In the genomic region with DNA sequence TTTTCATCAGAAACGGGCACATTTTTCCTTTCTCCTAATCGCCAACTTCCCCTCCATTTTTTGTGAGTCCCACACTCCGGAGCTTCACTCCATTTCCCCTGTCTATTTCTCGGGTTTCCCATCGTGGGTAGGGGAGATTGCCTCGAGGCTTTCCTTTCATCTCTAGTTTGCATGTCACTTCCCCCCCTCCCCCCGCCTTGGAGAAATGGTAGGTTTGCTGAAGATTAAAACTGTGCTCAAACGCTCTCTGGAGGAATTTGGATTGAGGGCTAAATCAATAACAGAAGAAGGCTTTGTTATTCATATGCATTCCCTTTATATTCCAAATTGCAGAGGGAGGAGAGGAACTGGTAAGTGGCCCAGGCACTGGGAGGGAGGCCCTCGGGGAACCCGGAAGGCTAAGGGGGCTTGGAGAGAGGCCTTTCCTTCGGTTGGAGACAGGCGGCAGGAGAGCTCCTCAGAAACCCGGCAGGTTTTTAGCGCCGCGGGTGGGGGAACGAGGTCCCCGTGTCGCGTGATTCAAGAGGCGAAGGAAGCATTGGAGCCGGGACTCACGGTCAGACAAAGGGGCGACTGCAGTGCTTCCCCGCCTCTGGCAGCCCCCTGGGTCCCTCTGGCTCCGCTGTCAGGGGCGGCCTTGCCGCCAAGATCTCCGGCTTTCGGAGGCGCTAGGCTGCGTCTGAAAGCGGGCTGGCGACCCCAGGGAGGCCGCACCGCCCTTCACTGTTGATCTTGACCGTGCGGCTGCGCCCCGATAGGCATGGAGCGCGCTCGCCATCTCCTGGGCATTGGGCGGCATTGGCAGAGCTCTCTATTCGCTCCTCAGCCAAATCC, we compare ENCODE assay signal across 1 cellular context.
TF ChIP-seq lines count a peak whose summit lies in the region.

No MANE protein-coding gene starts in this region.

TF ChIP-seq in HepG2, 621 proteins besides CTCF, POLR2A, EP300 and RAD21 (continued from another document and continues in another):
- TF ChIP-seq, protein P1, sequence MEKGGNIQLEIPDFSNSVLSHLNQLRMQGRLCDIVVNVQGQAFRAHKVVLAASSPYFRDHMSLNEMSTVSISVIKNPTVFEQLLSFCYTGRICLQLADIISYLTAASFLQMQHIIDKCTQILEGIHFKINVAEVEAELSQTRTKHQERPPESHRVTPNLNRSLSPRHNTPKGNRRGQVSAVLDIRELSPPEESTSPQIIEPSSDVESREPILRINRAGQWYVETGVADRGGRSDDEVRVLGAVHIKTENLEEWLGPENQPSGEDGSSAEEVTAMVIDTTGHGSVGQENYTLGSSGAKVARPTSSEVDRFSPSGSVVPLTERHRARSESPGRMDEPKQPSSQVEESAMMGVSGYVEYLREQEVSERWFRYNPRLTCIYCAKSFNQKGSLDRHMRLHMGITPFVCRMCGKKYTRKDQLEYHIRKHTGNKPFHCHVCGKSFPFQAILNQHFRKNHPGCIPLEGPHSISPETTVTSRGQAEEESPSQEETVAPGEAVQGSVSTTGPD (CRISPR knock-in tag; IDR thresholded peaks at IDR 0.05), result no peak
- TF ChIP-seq SRSF4 (IDR thresholded peaks at IDR 0.05; ENCODE audit: low read depth, low read length, poor library complexity, severe bottlenecking) (no peak), PAX8 (CRISPR knock-in tag; IDR thresholded peaks at IDR 0.05; ENCODE audit: borderline replicate concordance) (no peak), MIXL1 (CRISPR knock-in tag; IDR thresholded peaks at IDR 0.05) (no peak), HNF4G (IDR thresholded peaks at IDR 0.05; ENCODE audit: borderline replicate concordance, low read depth, low read length) (no peak), HNF4G (CRISPR knock-in tag; IDR thresholded peaks at IDR 0.05; ENCODE audit: borderline replicate concordance, low read depth) (no peak), FOXO1 (CRISPR knock-in tag; IDR thresholded peaks at IDR 0.05) (peak; percentile 60), MXD4 (CRISPR knock-in tag; IDR thresholded peaks at IDR 0.05) (no peak), HNRNPK (IDR thresholded peaks at IDR 0.05; ENCODE audit: low read depth, low read length, poor library complexity, severe bottlenecking) (no peak), ZNF124 (CRISPR knock-in tag; IDR thresholded peaks at IDR 0.05) (no peak), MAFK (conservative IDR thresholded peaks at IDR 0.05 in 1 of 2, IDR thresholded peaks at IDR 0.05 in 1 of 2; ENCODE audit: low read length in 2 of 2) (no peak), ZNF563 (CRISPR knock-in tag; IDR thresholded peaks at IDR 0.05) (no peak), HES4 (CRISPR knock-in tag; IDR thresholded peaks at IDR 0.05; ENCODE audit: borderline replicate concordance) (no peak), POLR2AphosphoS2 (IDR thresholded peaks at IDR 0.05; ENCODE audit: low read depth, low read length) (no peak), DPF2 (CRISPR knock-in tag; IDR thresholded peaks at IDR 0.05; ENCODE audit: borderline replicate concordance, low read depth) (no peak), RNF2 (conservative IDR thresholded peaks at IDR 0.05; ENCODE audit: low read depth) (peak; percentile 78), ZNF737 (CRISPR knock-in tag; IDR thresholded peaks at IDR 0.05; ENCODE audit: borderline replicate concordance) (no peak), ZMYM2 (CRISPR knock-in tag; IDR thresholded peaks at IDR 0.05) (no peak), FOSL1 (CRISPR knock-in tag; IDR thresholded peaks at IDR 0.05; ENCODE audit: borderline replicate concordance) (no peak), PHF5A (CRISPR knock-in tag; IDR thresholded peaks at IDR 0.05; ENCODE audit: low read depth, unreplicated experiment) (no peak), RAD51 (IDR thresholded peaks at IDR 0.05; ENCODE audit: borderline replicate concordance) (no peak), HIVEP1 (CRISPR knock-in tag; IDR thresholded peaks at IDR 0.05) (peak; percentile 54), SATB2 (CRISPR knock-in tag; IDR thresholded peaks at IDR 0.05) (no peak), KDM6A (CRISPR knock-in tag; IDR thresholded peaks at IDR 0.05; ENCODE audit: low read depth) (no peak), SNAI1 (CRISPR knock-in tag; IDR thresholded peaks at IDR 0.05; ENCODE audit: borderline replicate concordance) (no peak), NFYB (CRISPR knock-in tag; IDR thresholded peaks at IDR 0.05) (no peak), EED (CRISPR knock-in tag; IDR thresholded peaks at IDR 0.05) (peak; percentile 94), MED8 (CRISPR knock-in tag; IDR thresholded peaks at IDR 0.05; ENCODE audit: insufficient replicate concordance) (no peak), ZNF317 (CRISPR knock-in tag; IDR thresholded peaks at IDR 0.05) (no peak), ZNF224 (CRISPR knock-in tag; IDR thresholded peaks at IDR 0.05) (no peak; the same call in 1 of the 2 replicates), ZNF850 (CRISPR knock-in tag; conservative IDR thresholded peaks at IDR 0.05) (no peak), ZNF431 (CRISPR knock-in tag; IDR thresholded peaks at IDR 0.05; ENCODE audit: borderline replicate concordance, low read depth) (no peak), CENPX (CRISPR knock-in tag; IDR thresholded peaks at IDR 0.05) (no peak), RXRA (CRISPR knock-in tag; IDR thresholded peaks at IDR 0.05) (peak; percentile 79), NFKBIZ (CRISPR knock-in tag; IDR thresholded peaks at IDR 0.05) (no peak), ZNF292 (CRISPR knock-in tag; IDR thresholded peaks at IDR 0.05; ENCODE audit: borderline replicate concordance, low read depth) (no peak), RFXANK (CRISPR knock-in tag; IDR thresholded peaks at IDR 0.05) (no peak), ZNF780A (CRISPR knock-in tag; IDR thresholded peaks at IDR 0.05) (no peak), TEAD3 (CRISPR knock-in tag; optimal IDR thresholded peaks at IDR 0.05; ENCODE audit: borderline replicate concordance) (peak; percentile 49), NCOA1 (CRISPR knock-in tag; IDR thresholded peaks at IDR 0.05) (no peak), NBN (conservative IDR thresholded peaks at IDR 0.05) (no peak), ZNF746 (CRISPR knock-in tag; IDR thresholded peaks at IDR 0.05) (no peak), GABPB1 (CRISPR knock-in tag; IDR thresholded peaks at IDR 0.05) (peak; percentile 64; the same call in 1 of the 2 replicates)
- TF ChIP-seq, protein P2, sequence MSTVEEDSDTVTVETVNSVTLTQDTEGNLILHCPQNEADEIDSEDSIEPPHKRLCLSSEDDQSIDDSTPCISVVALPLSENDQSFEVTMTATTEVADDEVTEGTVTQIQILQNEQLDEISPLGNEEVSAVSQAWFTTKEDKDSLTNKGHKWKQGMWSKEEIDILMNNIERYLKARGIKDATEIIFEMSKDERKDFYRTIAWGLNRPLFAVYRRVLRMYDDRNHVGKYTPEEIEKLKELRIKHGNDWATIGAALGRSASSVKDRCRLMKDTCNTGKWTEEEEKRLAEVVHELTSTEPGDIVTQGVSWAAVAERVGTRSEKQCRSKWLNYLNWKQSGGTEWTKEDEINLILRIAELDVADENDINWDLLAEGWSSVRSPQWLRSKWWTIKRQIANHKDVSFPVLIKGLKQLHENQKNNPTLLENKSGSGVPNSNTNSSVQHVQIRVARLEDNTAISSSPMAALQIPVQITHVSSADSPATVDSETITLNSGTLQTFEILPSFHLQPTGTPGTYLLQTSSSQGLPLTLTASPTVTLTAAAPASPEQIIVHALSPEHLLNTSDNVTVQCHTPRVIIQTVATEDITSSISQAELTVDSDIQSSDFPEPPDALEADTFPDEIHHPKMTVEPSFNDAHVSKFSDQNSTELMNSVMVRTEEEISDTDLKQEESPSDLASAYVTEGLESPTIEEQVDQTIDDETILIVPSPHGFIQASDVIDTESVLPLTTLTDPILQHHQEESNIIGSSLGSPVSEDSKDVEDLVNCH (CRISPR knock-in tag; IDR thresholded peaks at IDR 0.05), result no peak
- TF ChIP-seq, protein P3, sequence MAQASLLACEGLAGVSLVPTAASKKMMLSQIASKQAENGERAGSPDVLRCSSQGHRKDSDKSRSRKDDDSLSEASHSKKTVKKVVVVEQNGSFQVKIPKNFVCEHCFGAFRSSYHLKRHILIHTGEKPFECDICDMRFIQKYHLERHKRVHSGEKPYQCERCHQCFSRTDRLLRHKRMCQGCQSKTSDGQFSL (CRISPR knock-in tag; IDR thresholded peaks at IDR 0.05), result no peak
- TF ChIP-seq, protein P4, sequence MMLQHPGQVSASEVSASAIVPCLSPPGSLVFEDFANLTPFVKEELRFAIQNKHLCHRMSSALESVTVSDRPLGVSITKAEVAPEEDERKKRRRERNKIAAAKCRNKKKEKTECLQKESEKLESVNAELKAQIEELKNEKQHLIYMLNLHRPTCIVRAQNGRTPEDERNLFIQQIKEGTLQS (CRISPR knock-in tag; IDR thresholded peaks at IDR 0.05), result 0 out of 2 replicates have a peak, but pooled peaks have one; percentile 32
- TF ChIP-seq, protein P5, sequence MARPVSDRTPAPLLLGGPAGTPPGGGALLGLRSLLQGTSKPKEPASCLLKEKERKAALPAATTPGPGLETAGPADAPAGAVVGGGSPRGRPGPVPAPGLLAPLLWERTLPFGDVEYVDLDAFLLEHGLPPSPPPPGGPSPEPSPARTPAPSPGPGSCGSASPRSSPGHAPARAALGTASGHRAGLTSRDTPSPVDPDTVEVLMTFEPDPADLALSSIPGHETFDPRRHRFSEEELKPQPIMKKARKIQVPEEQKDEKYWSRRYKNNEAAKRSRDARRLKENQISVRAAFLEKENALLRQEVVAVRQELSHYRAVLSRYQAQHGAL (CRISPR knock-in tag; IDR thresholded peaks at IDR 0.05; ENCODE audit: not compliant biosample characterization), result no peak
- TF ChIP-seq, protein P6, sequence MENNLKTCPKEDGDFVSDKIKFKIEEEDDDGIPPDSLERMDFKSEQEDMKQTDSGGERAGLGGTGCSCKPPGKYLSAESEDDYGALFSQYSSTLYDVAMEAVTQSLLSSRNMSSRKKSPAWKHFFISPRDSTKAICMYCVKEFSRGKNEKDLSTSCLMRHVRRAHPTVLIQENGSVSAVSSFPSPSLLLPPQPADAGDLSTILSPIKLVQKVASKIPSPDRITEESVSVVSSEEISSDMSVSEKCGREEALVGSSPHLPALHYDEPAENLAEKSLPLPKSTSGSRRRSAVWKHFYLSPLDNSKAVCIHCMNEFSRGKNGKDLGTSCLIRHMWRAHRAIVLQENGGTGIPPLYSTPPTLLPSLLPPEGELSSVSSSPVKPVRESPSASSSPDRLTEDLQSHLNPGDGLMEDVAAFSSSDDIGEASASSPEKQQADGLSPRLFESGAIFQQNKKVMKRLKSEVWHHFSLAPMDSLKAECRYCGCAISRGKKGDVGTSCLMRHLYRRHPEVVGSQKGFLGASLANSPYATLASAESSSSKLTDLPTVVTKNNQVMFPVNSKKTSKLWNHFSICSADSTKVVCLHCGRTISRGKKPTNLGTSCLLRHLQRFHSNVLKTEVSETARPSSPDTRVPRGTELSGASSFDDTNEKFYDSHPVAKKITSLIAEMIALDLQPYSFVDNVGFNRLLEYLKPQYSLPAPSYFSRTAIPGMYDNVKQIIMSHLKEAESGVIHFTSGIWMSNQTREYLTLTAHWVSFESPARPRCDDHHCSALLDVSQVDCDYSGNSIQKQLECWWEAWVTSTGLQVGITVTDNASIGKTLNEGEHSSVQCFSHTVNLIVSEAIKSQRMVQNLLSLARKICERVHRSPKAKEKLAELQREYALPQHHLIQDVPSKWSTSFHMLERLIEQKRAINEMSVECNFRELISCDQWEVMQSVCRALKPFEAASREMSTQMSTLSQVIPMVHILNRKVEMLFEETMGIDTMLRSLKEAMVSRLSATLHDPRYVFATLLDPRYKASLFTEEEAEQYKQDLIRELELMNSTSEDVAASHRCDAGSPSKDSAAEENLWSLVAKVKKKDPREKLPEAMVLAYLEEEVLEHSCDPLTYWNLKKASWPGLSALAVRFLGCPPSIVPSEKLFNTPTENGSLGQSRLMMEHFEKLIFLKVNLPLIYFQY (CRISPR knock-in tag; IDR thresholded peaks at IDR 0.05; ENCODE audit: borderline replicate concordance), result 0 out of 2 replicates have a peak, but pooled peaks have one; percentile 27
- TF ChIP-seq, protein P7, sequence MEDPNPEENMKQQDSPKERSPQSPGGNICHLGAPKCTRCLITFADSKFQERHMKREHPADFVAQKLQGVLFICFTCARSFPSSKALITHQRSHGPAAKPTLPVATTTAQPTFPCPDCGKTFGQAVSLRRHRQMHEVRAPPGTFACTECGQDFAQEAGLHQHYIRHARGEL (CRISPR knock-in tag; IDR thresholded peaks at IDR 0.05), result no peak
